8 cellular contexts compared by ENCODE assay signal in genomic region chr17:58338907-58339774, GRCh38. TPM values are rescaled to one million over a fixed set of nuclear protein-coding genes. Genes with fewer than 3 reads are reported as not detected.
DNase-seq lines count a peak whose midpoint lies in the region; ATAC-seq and TF ChIP-seq lines count a peak whose summit lies in the region.

No MANE protein-coding gene starts in this region.

- no peaks in the 10 kb centered on the region for H3K9me3 ChIP-seq in sigmoid colon

- CTCF ChIA-PET in AG04449 (lab: Yijun Ruan, JAX) = interaction anchor here (0.8 to 6.3 kb wide), 4 partner anchors 12 to 23 kb away, joined by 3 to 28 read pairs (median 8); partner anchors contain the start of gene SUPT4H1

- no peak for TF ChIP-seq EP300 in sigmoid colon (IDR thresholded peaks at IDR 0.05)

- DNase-seq in AG04449 (ENCODE audit: low read depth, low spot score) (peak; percentile 51), MV-4-11 (lab: John Stamatoyannopoulos, UW) (peak; percentile 90), activated T-cell treated with anti-CD3 and anti-CD28 coated beads for 48 hours (ENCODE audit: low read depth) (peak; percentile 83), cardiac septum (ENCODE audit: low spot score) (peak; percentile 84), sigmoid colon (peak; percentile 80), DMS53 treated with DMSO at 0.1 percent for 48 hours (lab: John Stamatoyannopoulos, UW; ENCODE audit: unreplicated experiment) (no peak), hippocampal formation (lab: John Stamatoyannopoulos, UW) (no peak)

- H3K36me3 ChIP-seq in sigmoid colon = peaks cover 0 to 9% (median under 1%) of the 10 kb centered on the region in 4 donors

- peaks cover 0 to 17% (median 0%) of the 10 kb centered on the region in 3 donors for H3K27me3 ChIP-seq in sigmoid colon

- intact Hi-C loops in cardiac septum (cut with DNase I) (no loop called here), sigmoid colon (cut with DNase I) (no loop called here)

- H3K4me1 ChIP-seq in sigmoid colon = peaks cover 0 to 38% (median 31%) of the 10 kb centered on the region in 4 donors

- WGBS in sigmoid colon, 2 donors = 32 to 45% methylated on average over 9 of the region's 9 CpGs

- peak; percentile 24 for ATAC-seq in GM21515 (IDR thresholded peaks at IDR 0.05; ENCODE audit: unreplicated experiment)

- POLR2A ChIA-PET in AG04449 (lab: Yijun Ruan, JAX) = interaction anchor here (0.5 to 7.5 kb wide), 6 partner anchors 8 to 1384 kb away, joined by 3 to 88 read pairs (median 6); partner anchors contain the start of gene SUPT4H1

- H3K4me3 ChIP-seq in AG04449 (ENCODE audit: low read depth, low read length) (peak overlapping the region; percentile 62), sigmoid colon (peak overlapping the region in 2 of 4 donors; percentile 1 to 20)

- TF ChIP-seq CTCF in AG04449 (IDR thresholded peaks at IDR 0.05; ENCODE audit: insufficient read depth, low read length, missing control alignments) = no peak
- no peak for TF ChIP-seq CTCF in sigmoid colon (IDR thresholded peaks at IDR 0.05)

- peak overlapping the region; percentile 68 to 88 (median 78) for H3K27ac ChIP-seq in sigmoid colon

- TF ChIP-seq POLR2A in sigmoid colon (IDR thresholded peaks at IDR 0.05) = peak in 1 of 2 donors; percentile 25

RNA-seq across cellular contexts. Expression of gene TSPOAP1, which starts 10.5 kb away (rescaled TPM):
- total RNA-seq in cardiac septum (10.7 TPM), sigmoid colon (10 to 100 TPM; 12.5 to 28.4 (median 17.0) TPM)
- polyA plus RNA-seq in sigmoid colon = 1 to 10 TPM in 2 of 3 donors, under 1 TPM in 1; 0.69 to 7.2 (median 3.6) TPM

RNA-seq across cellular contexts. Expression of gene SUPT4H1, which starts 12.9 kb away (rescaled TPM):
- total RNA-seq in cardiac septum = 49.4 TPM
- total RNA-seq in sigmoid colon = 10 to 100 TPM; 50.5 to 65.3 (median 57.4) TPM
- 100 to 1,000 TPM in 1 of 3 donors, 10 to 100 TPM in 2; 90.1 to 114 (median 99.3) TPM for polyA plus RNA-seq in sigmoid colon

RNA-seq across cellular contexts. Expression of gene MPO, which starts 58.4 kb away (rescaled TPM):
- total RNA-seq in cardiac septum = 0.94 TPM
- total RNA-seq in sigmoid colon = under 1 TPM in 1 of 4 donors, not detected in 3; 0.36 TPM
- polyA plus RNA-seq in sigmoid colon = under 1 TPM in 1 of 3 donors, not detected in 2; 0.44 TPM

Comparison
In these comparisons a context has a peak if more than half of its experiments do, and no peak if none do; other contexts are left out.
1. DNase-seq: peak in AG04449 (single experiment), MV-4-11 (single experiment), activated T-cell treated with anti-CD3 and anti-CD28 coated beads for 48 hours (single experiment), cardiac septum (single experiment) and sigmoid colon (single experiment); none in DMS53 treated with DMSO at 0.1 percent for 48 hours (single experiment) and hippocampal formation (0 of 2).